1 cellular context compared by ENCODE assay signal in genomic region chr5:123814796-123815479, GRCh38.
TF ChIP-seq lines count a peak whose summit lies in the region.

No MANE protein-coding gene starts in this region.

TF ChIP-seq in SK-N-SH treated with all-trans-retinoic acid at 6 μM for 48 hours, 23 proteins besides CTCF, POLR2A, EP300 and RAD21 (continued from another document):
- TF ChIP-seq, protein P1, sequence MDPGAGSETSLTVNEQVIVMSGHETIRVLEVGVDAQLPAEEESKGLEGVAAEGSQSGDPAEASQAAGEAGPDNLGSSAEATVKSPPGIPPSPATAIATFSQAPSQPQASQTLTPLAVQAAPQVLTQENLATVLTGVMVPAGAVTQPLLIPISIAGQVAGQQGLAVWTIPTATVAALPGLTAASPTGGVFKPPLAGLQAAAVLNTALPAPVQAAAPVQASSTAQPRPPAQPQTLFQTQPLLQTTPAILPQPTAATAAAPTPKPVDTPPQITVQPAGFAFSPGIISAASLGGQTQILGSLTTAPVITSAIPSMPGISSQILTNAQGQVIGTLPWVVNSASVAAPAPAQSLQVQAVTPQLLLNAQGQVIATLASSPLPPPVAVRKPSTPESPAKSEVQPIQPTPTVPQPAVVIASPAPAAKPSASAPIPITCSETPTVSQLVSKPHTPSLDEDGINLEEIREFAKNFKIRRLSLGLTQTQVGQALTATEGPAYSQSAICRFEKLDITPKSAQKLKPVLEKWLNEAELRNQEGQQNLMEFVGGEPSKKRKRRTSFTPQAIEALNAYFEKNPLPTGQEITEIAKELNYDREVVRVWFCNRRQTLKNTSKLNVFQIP (CRISPR knock-in tag; IDR thresholded peaks at IDR 0.05; ENCODE audit: borderline replicate concordance, low read depth), result no peak
- TF ChIP-seq ZFP3 (CRISPR knock-in tag; IDR thresholded peaks at IDR 0.05), result no peak
- no peak for TF ChIP-seq TOX (CRISPR knock-in tag; IDR thresholded peaks at IDR 0.05; ENCODE audit: borderline replicate concordance)
- no peak for TF ChIP-seq ZNF70 (CRISPR knock-in tag; IDR thresholded peaks at IDR 0.05)
TF ChIP-seq in SK-N-SH treated with all-trans-retinoic acid at 6 μM for 48 hours: peak in this region for 3.
